In the genomic region with DNA sequence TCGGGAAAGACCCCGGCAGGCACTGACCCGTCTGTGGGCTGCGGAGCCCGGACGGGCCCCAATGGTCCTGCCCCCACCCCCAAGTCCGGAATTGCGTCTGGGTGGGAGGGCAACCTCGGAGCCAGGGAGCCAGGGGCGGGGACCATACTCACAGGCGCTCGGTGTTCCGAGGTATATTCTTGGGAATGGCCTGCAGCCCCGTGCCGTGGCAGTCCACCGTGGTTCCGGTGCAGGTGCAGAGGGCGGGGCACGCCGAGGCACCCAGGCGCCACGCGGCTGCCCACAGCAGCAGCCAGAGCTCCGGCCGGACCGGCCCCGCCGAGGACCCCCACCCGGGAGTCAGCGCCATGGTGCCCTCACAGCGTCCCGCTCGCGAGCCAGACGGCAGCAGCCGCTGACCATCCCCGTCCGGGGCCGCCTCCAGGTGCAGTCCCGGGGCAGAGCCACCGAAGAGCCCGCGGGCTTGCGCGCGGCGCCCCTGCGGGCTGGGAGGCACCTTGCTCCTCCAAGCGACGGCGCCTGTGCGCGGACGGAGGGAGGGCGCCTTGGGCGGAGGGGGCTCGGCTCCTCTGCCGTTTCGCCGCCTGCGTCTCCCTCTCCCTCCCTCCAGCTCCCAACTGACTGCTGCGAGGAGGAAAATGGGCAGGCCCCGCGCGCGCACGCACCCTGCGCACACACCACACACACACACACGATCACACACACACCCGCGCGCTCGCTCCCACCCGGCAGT, we compare ENCODE assay signal across 1 cellular context.
TF ChIP-seq lines count a peak whose summit lies in the region.

SLIT1 (minus strand) TSS at position 634 of the 733 bp plus-strand sequence; CDS start at position 349, 285 bp downstream.

TF ChIP-seq in HEK293, 187 proteins besides CTCF, POLR2A, EP300 and RAD21 (continued from another document):
- TF ChIP-seq PRDM10 (tag by site-specific recombination; IDR thresholded peaks at IDR 0.05) (peak; percentile 64), ZNF341 (tag by site-specific recombination; IDR thresholded peaks at IDR 0.05; ENCODE audit: low read depth) (peak; percentile 70), SP7 (tag by site-specific recombination; IDR thresholded peaks at IDR 0.05) (peak; percentile 63), ZEB2 (tag by site-specific recombination; IDR thresholded peaks at IDR 0.05) (0 out of 2 replicates have a peak, but pooled peaks have one; percentile 46), SP2 (tag by site-specific recombination; IDR thresholded peaks at IDR 0.05) (peak; percentile 57; the same call in 1 of the 2 replicates), ZFHX2 (tag by site-specific recombination; conservative IDR thresholded peaks at IDR 0.05) (peak; percentile 93), IKZF3 (tag by site-specific recombination; IDR thresholded peaks at IDR 0.05) (0 out of 2 replicates have a peak, but pooled peaks have one; percentile 8), ZNF658 (tag by site-specific recombination; IDR thresholded peaks at IDR 0.05) (no peak), FEZF1 (tag by site-specific recombination; IDR thresholded peaks at IDR 0.05) (peak; percentile 55), ZNF830 (tag by site-specific recombination; IDR thresholded peaks at IDR 0.05; ENCODE audit: low read depth) (no peak), ZNF146 (tag by site-specific recombination; IDR thresholded peaks at IDR 0.05) (no peak), ZNF561 (tag by site-specific recombination; IDR thresholded peaks at IDR 0.05; ENCODE audit: borderline replicate concordance) (peak; percentile 93)
- TF ChIP-seq, protein P1, sequence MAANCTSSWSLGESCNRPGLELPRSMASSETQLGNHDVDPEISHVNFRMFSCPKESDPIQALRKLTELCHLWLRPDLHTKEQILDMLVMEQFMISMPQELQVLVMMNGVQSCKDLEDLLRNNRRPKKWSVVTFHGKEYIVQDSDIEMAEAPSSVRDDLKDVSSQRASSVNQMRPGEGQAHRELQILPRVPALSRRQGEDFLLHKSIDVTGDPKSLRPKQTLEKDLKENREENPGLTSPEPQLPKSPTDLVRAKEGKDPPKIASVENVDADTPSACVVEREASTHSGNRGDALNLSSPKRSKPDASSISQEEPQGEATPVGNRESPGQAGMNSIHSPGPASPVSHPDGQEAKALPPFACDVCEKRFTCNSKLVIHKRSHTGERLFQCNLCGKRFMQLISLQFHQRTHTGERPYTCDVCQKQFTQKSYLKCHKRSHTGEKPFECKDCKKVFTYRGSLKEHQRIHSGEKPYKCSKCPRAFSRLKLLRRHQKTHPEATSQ (tag by site-specific recombination; IDR thresholded peaks at IDR 0.05): 0 out of 2 replicates have a peak, but pooled peaks have one; percentile 43
